3 cellular contexts compared by ENCODE assay signal in the genomic region with DNA sequence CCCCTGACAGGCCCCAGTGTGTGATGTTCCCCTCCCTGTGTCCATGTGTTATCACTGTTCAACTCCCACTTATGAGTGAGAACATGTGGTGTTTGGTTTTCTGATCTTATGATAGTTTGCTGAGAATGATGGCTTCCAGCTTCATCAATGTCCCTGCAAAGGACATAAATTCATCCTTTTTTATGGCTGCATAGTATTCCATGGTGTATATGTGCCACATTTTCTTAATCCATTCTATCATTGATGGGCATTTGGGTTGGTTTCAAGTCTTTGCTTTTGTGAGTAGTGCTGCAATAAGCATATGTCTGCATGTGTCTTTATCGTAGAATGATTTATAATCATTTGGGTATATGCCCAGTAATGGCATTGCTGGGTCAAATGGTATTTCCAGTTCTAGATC. TPM values are rescaled to one million over a fixed set of nuclear protein-coding genes. Genes with fewer than 3 reads are reported as not detected.
"Had no signal": no experiment of that assay in that cellular context is flagged by ENCODE, and none has a peak within 500 bp of the region (broad histone marks: within the 10 kb centered on the region; RNA-seq: fewer than 3 reads in every experiment).

No MANE protein-coding gene starts in this region.

RNA-seq across cellular contexts. Expression of a gene that starts 35.3 kb away (rescaled TPM):
- total RNA-seq: natural killer cell; natural killer cell treated with Interleukin-12 subunit alpha and Interleukin-12 subunit beta and Interleukin-15 and Interleukin-18, amount 100 ng/mL, for 72 hours had no signal
- polyA plus RNA-seq: naive thymus-derived CD8-positive, alpha-beta T cell had no signal
